8 cellular contexts compared by ENCODE assay signal in the genomic region with DNA sequence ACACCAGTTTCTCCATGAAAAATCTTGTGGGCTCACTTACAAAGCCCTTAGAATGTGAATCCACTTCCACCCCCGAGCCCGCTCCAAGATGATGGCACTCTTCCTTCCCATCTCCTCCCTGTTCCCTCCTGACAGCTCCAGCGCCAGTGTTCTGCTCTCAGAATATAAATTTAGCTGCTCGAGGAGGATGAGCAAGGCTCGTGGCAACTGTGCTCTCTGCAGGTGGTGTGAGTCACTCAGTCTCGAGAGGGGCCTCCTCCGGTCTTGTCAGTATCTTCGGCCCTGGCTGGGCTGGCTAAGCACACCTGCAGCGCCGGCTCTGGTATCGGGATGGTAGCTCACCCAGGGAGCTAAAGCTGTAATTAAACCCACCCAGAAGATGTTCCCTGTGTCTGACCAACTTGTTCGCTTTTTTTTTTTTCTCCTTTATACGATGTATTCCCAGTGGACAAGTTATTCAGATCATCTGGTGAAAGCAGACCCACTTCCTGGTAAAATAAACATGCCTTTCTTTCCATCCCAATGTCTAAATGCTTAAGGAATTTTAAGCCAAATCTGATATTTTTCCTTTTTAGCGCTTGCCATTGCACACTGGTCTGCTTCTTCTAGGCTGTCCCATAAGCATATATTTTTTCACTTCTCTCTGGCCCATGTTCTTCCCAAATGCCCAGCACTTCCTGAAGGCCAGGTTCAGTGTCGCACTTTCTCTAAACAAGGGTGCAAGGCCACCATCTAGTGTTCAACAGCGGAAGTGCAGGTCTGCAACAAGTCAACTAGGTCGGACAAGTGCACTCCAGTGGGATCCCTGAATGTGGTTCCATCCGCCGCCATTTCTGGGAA. TPM values are rescaled to one million over a fixed set of nuclear protein-coding genes. Genes with fewer than 3 reads are reported as not detected.
DNase-seq lines count a peak whose midpoint lies in the region; ATAC-seq and TF ChIP-seq lines count a peak whose summit lies in the region.

No MANE protein-coding gene starts in this region.

- no peak for ATAC-seq in activated CD8-positive, alpha-beta T cell treated with anti-CD3 and anti-CD28 coated beads, Interleukin-2, amount 10 ng/mL, durations not matched to agents 7 days and 5 days
- no peak for ATAC-seq in GM18505 (IDR thresholded peaks at IDR 0.05; ENCODE audit: unreplicated experiment)

- H3K27me3 ChIP-seq in endodermal cell (ENCODE audit: control insufficient read depth, insufficient read depth, low read length, poor library complexity, severe bottlenecking), result no peaks in the 10 kb centered on the region
- no peaks in the 10 kb centered on the region for H3K27me3 ChIP-seq in mesendoderm (ENCODE audit: insufficient read depth, low read length, poor library complexity)

- peak overlapping the region; percentile 62 for H3K18ac ChIP-seq in mesendoderm (ENCODE audit: low read length)

- H3K4me1 ChIP-seq in endodermal cell (ENCODE audit: control insufficient read depth, insufficient read depth, low read length), result peaks cover 8% of the 10 kb centered on the region
- H3K4me1 ChIP-seq in mesendoderm (ENCODE audit: control insufficient read depth, low read depth, low read length), result no peaks in the 10 kb centered on the region

- H3K9me3 ChIP-seq in endodermal cell (ENCODE audit: control insufficient read depth, low read length), result no peaks in the 10 kb centered on the region

- peak; percentile 42 for DNase-seq in COR-L47 (lab: John Stamatoyannopoulos, UW)
- peak; percentile 82 for DNase-seq in HFF-Myc (ENCODE audit: extremely low read depth, low read depth)
- peak; percentile 63 for DNase-seq in NCI-H69 (lab: John Stamatoyannopoulos, UW)
- DNase-seq in activated CD8-positive, alpha-beta T cell treated with anti-CD3 and anti-CD28 coated beads, Interleukin-2, amount 10 ng/mL, durations not matched to agents 7 days and 5 days, result peak; percentile 75
- DNase-seq in endodermal cell, result peak; percentile 97
- peak; percentile 90 for DNase-seq in mesendoderm
- peak; percentile 47 to 60 for DNase-seq in stimulated activated CD8-positive, alpha-beta memory T cell treated with anti-CD3 and anti-CD28 coated beads, Interleukin-2, amount 100 ng/mL, for 48 hours (ENCODE audit: low read depth in 2 of 2)

- H2AK5ac ChIP-seq in mesendoderm (ENCODE audit: low read length), result no peak overlapping the region

- no peaks in the 10 kb centered on the region for H3K36me3 Mint-ChIP-seq in activated CD8-positive, alpha-beta T cell treated with anti-CD3 and anti-CD28 coated beads, Interleukin-2, amount 10 ng/mL, durations not matched to agents 7 days and 5 days (ENCODE audit: low read depth)
- H3K36me3 Mint-ChIP-seq in endodermal cell (ENCODE audit: low read depth), result no peaks in the 10 kb centered on the region

- no peak overlapping the region for H2BK120ac ChIP-seq in mesendoderm (ENCODE audit: low read depth, low read length)

- H3K27me3 Mint-ChIP-seq in activated CD8-positive, alpha-beta T cell treated with anti-CD3 and anti-CD28 coated beads, Interleukin-2, amount 10 ng/mL, durations not matched to agents 7 days and 5 days (ENCODE audit: low read depth), result no peaks in the 10 kb centered on the region
- peaks cover 6% of the 10 kb centered on the region for H3K27me3 Mint-ChIP-seq in endodermal cell (ENCODE audit: insufficient read depth)

- no peak overlapping the region for H4K5ac ChIP-seq in mesendoderm (ENCODE audit: low read length)

- POLR2A ChIA-PET in activated CD8-positive, alpha-beta T cell treated with anti-CD3 and anti-CD28 coated beads, Interleukin-2, amount 10 ng/mL, durations not matched to agents 7 days and 5 days (lab: Charles Lee), result interaction anchor here (1.1 kb wide), 1 partner anchor 31 kb away, joined by 3 read pairs; no protein-coding TSS in a partner anchor

- no peak overlapping the region for H3K9ac ChIP-seq in endodermal cell (ENCODE audit: extremely low read depth, low read length, poor library complexity, severe bottlenecking)
- no peak overlapping the region for H3K9ac ChIP-seq in mesendoderm (ENCODE audit: low read length)

- no peaks in the 10 kb centered on the region for H3K79me2 ChIP-seq in mesendoderm (ENCODE audit: control insufficient read depth, insufficient read depth, low read length)

- H3K27ac ChIP-seq in endodermal cell (ENCODE audit: low read depth, low read length), result no peak overlapping the region
- H3K27ac ChIP-seq in mesendoderm (ENCODE audit: low read depth, low read length), result peak overlapping the region; percentile 13

- H3K4me1 Mint-ChIP-seq in activated CD8-positive, alpha-beta T cell treated with anti-CD3 and anti-CD28 coated beads, Interleukin-2, amount 10 ng/mL, durations not matched to agents 7 days and 5 days (ENCODE audit: low read depth), result peaks cover 8% of the 10 kb centered on the region
- H3K4me1 Mint-ChIP-seq in endodermal cell, result peaks cover 27% of the 10 kb centered on the region

- H3K79me1 ChIP-seq in mesendoderm (ENCODE audit: low read length), result no peaks in the 10 kb centered on the region

- no peaks in the 10 kb centered on the region for H3K36me3 ChIP-seq in endodermal cell (ENCODE audit: control insufficient read depth, insufficient read depth, low read length)
- no peaks in the 10 kb centered on the region for H3K36me3 ChIP-seq in mesendoderm (ENCODE audit: control insufficient read depth, insufficient read depth, low read length)

- H3K4ac ChIP-seq in mesendoderm (ENCODE audit: low read depth, low read length), result no peak overlapping the region

- H3K56ac ChIP-seq in mesendoderm (ENCODE audit: low read length), result no peak overlapping the region

- H3K27ac Mint-ChIP-seq in activated CD8-positive, alpha-beta T cell treated with anti-CD3 and anti-CD28 coated beads, Interleukin-2, amount 10 ng/mL, durations not matched to agents 7 days and 5 days, result no peak overlapping the region
- peak overlapping the region; percentile 83 for H3K27ac Mint-ChIP-seq in endodermal cell

- peak; percentile 98 for TF ChIP-seq CTCF in HFF-Myc (IDR thresholded peaks at IDR 0.05; ENCODE audit: low read depth, low read length, missing control alignments)
- TF ChIP-seq CTCF in endodermal cell (conservative IDR thresholded peaks at IDR 0.05), result peak; percentile 94

- H4K8ac ChIP-seq in mesendoderm (ENCODE audit: low read depth, low read length), result no peak overlapping the region

- CTCF ChIA-PET in activated CD8-positive, alpha-beta T cell treated with anti-CD3 and anti-CD28 coated beads, Interleukin-2, amount 10 ng/mL, durations not matched to agents 7 days and 5 days (lab: Charles Lee), result interaction anchor here (0.7 to 2.0 kb wide), 13 partner anchors 10 to 596 kb away, joined by 3 to 8 read pairs (median 4); no protein-coding TSS in a partner anchor

- WGBS in endodermal cell (ENCODE audit: insufficient coverage in 1 of 2, insufficient read length in 1 of 2), 2 experiments, result 24 to 27% methylated on average over 15 to 19 of the region's 19 CpGs
- WGBS in mesendoderm (ENCODE audit: extremely low coverage, insufficient coverage, low lambda C conversion rate), result no CpG with 5 or more reads among the region's 19 CpGs

- H3K9me3 Mint-ChIP-seq in activated CD8-positive, alpha-beta T cell treated with anti-CD3 and anti-CD28 coated beads, Interleukin-2, amount 10 ng/mL, durations not matched to agents 7 days and 5 days (ENCODE audit: insufficient read depth), result no peaks in the 10 kb centered on the region
- no peaks in the 10 kb centered on the region for H3K9me3 Mint-ChIP-seq in endodermal cell

- no peak overlapping the region for H2BK5ac ChIP-seq in mesendoderm (ENCODE audit: low read length)

- no peak overlapping the region for H2BK15ac ChIP-seq in mesendoderm (replicated peaks; ENCODE audit: low read depth)

- no peak overlapping the region for H3K4me2 ChIP-seq in mesendoderm (ENCODE audit: low read length)

- H3K23ac ChIP-seq in mesendoderm (ENCODE audit: low read length), result no peak overlapping the region

- no peak overlapping the region for H3K4me3 Mint-ChIP-seq in activated CD8-positive, alpha-beta T cell treated with anti-CD3 and anti-CD28 coated beads, Interleukin-2, amount 10 ng/mL, durations not matched to agents 7 days and 5 days
- peak overlapping the region; percentile 19 for H3K4me3 Mint-ChIP-seq in endodermal cell

- H3K4me3 ChIP-seq in HFF-Myc (replicated peaks; ENCODE audit: low read depth, low read length) (no peak overlapping the region), endodermal cell (ENCODE audit: low read length) (peak overlapping the region; percentile 52), mesendoderm (ENCODE audit: low read length) (no peak overlapping the region)

- no peak for TF ChIP-seq POLR2A in GM18505 (IDR thresholded peaks at IDR 0.05; ENCODE audit: borderline replicate concordance, extremely low read depth, insufficient read depth, insufficient read length)

RNA-seq across cellular contexts. Expression of a gene that starts 31.4 kb away (rescaled TPM):
- total RNA-seq in activated CD8-positive, alpha-beta T cell treated with anti-CD3 and anti-CD28 coated beads, Interleukin-2, amount 10 ng/mL, durations not matched to agents 7 days and 5 days, result 10 to 100 TPM; 32.5 to 34.9 TPM
- 10 to 100 TPM; 80.1 to 97.2 TPM for total RNA-seq in endodermal cell
- polyA plus RNA-seq in endodermal cell (2013, experiment 1 of 2), result 61.2 TPM
- polyA plus RNA-seq in endodermal cell (2013, experiment 2 of 2), result 61.6 TPM
- 34.5 TPM for polyA plus RNA-seq in mesendoderm (2013, experiment 1 of 2)
- polyA plus RNA-seq in mesendoderm (2013, experiment 2 of 2), result 34.1 TPM

Comparison
In these comparisons a context has a peak if more than half of its experiments do, and no peak if none do; other contexts are left out.
1. DNase-seq: peak in every context shown above with its lines; median percentile 97 in endodermal cell; 90 in mesendoderm; 82 in HFF-Myc; 75 in activated CD8-positive, alpha-beta T cell treated with anti-CD3 and anti-CD28 coated beads, Interleukin-2, amount 10 ng/mL, durations not matched to agents 7 days and 5 days; 63 in NCI-H69; 54 in stimulated activated CD8-positive, alpha-beta memory T cell treated with anti-CD3 and anti-CD28 coated beads, Interleukin-2, amount 100 ng/mL, for 48 hours; 42 in COR-L47.